8 cellular contexts compared by ENCODE assay signal in the genomic region with DNA sequence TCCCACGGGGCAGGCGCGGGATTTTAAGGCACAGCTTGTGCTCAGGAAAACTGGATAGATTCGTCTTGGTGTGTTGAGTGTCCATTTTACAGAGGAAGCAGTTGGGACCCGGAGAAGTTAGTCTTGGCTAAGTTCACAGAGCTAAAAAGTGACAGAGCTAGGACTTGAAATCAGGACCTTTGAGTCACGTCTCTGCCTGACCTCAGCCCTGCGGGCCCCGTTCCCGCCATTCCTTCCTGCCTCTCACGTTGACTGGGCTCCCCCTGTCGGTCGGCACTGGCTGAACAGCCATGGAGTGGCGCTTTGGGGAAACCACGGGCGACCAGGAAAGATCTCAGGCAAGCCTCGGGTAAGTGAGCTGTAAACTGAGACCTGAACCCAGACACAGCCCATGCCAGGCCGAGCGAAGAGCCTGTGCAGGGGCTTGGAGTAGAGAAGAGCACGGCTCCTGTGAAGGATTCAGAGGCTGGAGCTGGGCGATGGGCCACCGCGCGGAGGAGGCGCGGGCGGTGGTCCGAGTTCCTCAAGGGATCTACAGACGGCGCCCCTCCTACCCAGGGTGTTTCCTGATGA.
DNase-seq lines count a peak whose midpoint lies in the region; ATAC-seq and TF ChIP-seq lines count a peak whose summit lies in the region.

No MANE protein-coding gene starts in this region.

- DNase-seq in AG09309 (ENCODE audit: low read depth) = peak; percentile 17
- peak; percentile 67 for DNase-seq in T follicular helper cell (ENCODE audit: low read depth)
- DNase-seq in amniotic epithelial cell (ENCODE audit: low read depth) = peak; percentile 57
- DNase-seq in hepatic stellate cell (ENCODE audit: low spot score) = peak; percentile 90
- DNase-seq in retina = peak; percentile 89
- DNase-seq in DMS79 treated with DMSO at 0.1 percent for 48 hours (lab: John Stamatoyannopoulos, UW) = no peak

- peak overlapping the region; percentile 24 for H3K4me3 ChIP-seq in AG09309 (ENCODE audit: control insufficient read depth, low read depth, low read length)

- TF ChIP-seq CTCF in AG09309 (IDR thresholded peaks at IDR 0.05; ENCODE audit: control insufficient read depth, insufficient read depth, low read depth, low read length, missing control alignments) = peak; percentile 95

- peak; percentile 58 for ATAC-seq in HG03521 (IDR thresholded peaks at IDR 0.05; ENCODE audit: unreplicated experiment)

- peak; percentile 29 for TF ChIP-seq POLR2A in GM19193 (IDR thresholded peaks at IDR 0.05; ENCODE audit: extremely low read depth, insufficient read depth, insufficient read length)
